Comparison of ENCODE assay signal across 8 cellular contexts in genomic region chr20:17533396-17533795, GRCh38. TPM values are rescaled to one million over a fixed set of nuclear protein-coding genes. Genes with fewer than 3 reads are reported as not detected.
DNase-seq lines count a peak whose midpoint lies in the region; ATAC-seq and TF ChIP-seq lines count a peak whose summit lies in the region.

No MANE protein-coding gene starts in this region.

- peaks cover 3% of the 10 kb centered on the region for H3K36me3 Mint-ChIP-seq in activated CD4-positive, alpha-beta T cell treated with anti-CD3 and anti-CD28 coated beads, Interleukin-2, amount 10 ng/mL, durations not matched to agents 24 days and 14 days (ENCODE audit: low read depth)
- H3K36me3 Mint-ChIP-seq in neural progenitor cell, result no peaks in the 10 kb centered on the region

- H3K9ac ChIP-seq in neural progenitor cell, result no peak overlapping the region

- no peak for TF ChIP-seq CTCF in astrocyte of the spinal cord (IDR thresholded peaks at IDR 0.05; ENCODE audit: low read depth, low read length)
- no peak for TF ChIP-seq CTCF in neural progenitor cell (IDR thresholded peaks at IDR 0.05)

- H3K27ac Mint-ChIP-seq in activated CD4-positive, alpha-beta T cell treated with anti-CD3 and anti-CD28 coated beads, Interleukin-2, amount 10 ng/mL, durations not matched to agents 24 days and 14 days, result no peak overlapping the region
- H3K27ac Mint-ChIP-seq in neural progenitor cell, result no peak overlapping the region

- H3K4me1 ChIP-seq in neural progenitor cell, result peaks cover 10% of the 10 kb centered on the region

- H3K79me2 ChIP-seq in neural progenitor cell (ENCODE audit: low read depth), result no peaks in the 10 kb centered on the region

- H3K9me3 ChIP-seq in neural progenitor cell (ENCODE audit: low read depth), result no peaks in the 10 kb centered on the region

- peaks cover 8% of the 10 kb centered on the region for H3K27me3 Mint-ChIP-seq in activated CD4-positive, alpha-beta T cell treated with anti-CD3 and anti-CD28 coated beads, Interleukin-2, amount 10 ng/mL, durations not matched to agents 24 days and 14 days
- H3K27me3 Mint-ChIP-seq in neural progenitor cell (ENCODE audit: insufficient read depth, low read depth), result peaks cover 52% of the 10 kb centered on the region

- intact Hi-C loops in activated CD4-positive, alpha-beta T cell treated with anti-CD3 and anti-CD28 coated beads, Interleukin-2, amount 10 ng/mL, durations not matched to agents 24 days and 14 days (cut with micrococcal nuclease), result loop anchor here (5.0 to 10.0 kb wide), 2 partner anchors 434 to 461 kb away; partner anchors contain the start of genes MGME1 and SNX5

- H3K36me3 ChIP-seq in neural progenitor cell, result no peaks in the 10 kb centered on the region

- in situ Hi-C loops in astrocyte of the spinal cord (cut with HindIII; ENCODE audit: low sequenced_read_pairs), result no loop called here

- H3K27me3 ChIP-seq in neural progenitor cell, result peaks cover 96% of the 10 kb centered on the region

- peaks cover 46% of the 10 kb centered on the region for H4K20me1 ChIP-seq in neural progenitor cell (ENCODE audit: low read depth)

- no peak overlapping the region for H3K4me2 ChIP-seq in neural progenitor cell

- peak; percentile 80 for DNase-seq in activated CD4-positive, alpha-beta T cell treated with anti-CD3 and anti-CD28 coated beads, Interleukin-2, amount 10 ng/mL, durations not matched to agents 24 days and 14 days
- DNase-seq in activated CD4-positive, alpha-beta T cell treated with anti-CD3 and anti-CD28 coated beads for 4 hours, result no peak
- DNase-seq in NCI-H345 treated with DMSO at 0.1 percent for 48 hours (lab: John Stamatoyannopoulos, UW; ENCODE audit: unreplicated experiment) (peak; percentile 6), astrocyte of the spinal cord (ENCODE audit: low read depth, low spot score) (peak; percentile 48), neural progenitor cell (ENCODE audit: low spot score) (peak; percentile 71), middle frontal gyrus (ENCODE audit: extremely low spot score, low spot score) (no peak)
- DNase-seq in activated CD8-positive, alpha-beta memory T cell treated with anti-CD3 and anti-CD28 coated beads, Interleukin-2, amount 50 U/mL, for 4 hours, result no peak

- H3K4me1 Mint-ChIP-seq in activated CD4-positive, alpha-beta T cell treated with anti-CD3 and anti-CD28 coated beads, Interleukin-2, amount 10 ng/mL, durations not matched to agents 24 days and 14 days, result peaks cover 29% of the 10 kb centered on the region
- peaks cover 24% of the 10 kb centered on the region for H3K4me1 Mint-ChIP-seq in neural progenitor cell

- H2AFZ ChIP-seq in neural progenitor cell (replicated peaks), result no peak overlapping the region

- no peak for ATAC-seq in GM21825 (IDR thresholded peaks at IDR 0.05; ENCODE audit: unreplicated experiment)

- no peaks in the 10 kb centered on the region for H3K9me3 Mint-ChIP-seq in activated CD4-positive, alpha-beta T cell treated with anti-CD3 and anti-CD28 coated beads, Interleukin-2, amount 10 ng/mL, durations not matched to agents 24 days and 14 days
- H3K9me3 Mint-ChIP-seq in neural progenitor cell, result peaks cover 4% of the 10 kb centered on the region

- H3K27ac ChIP-seq in neural progenitor cell, result no peak overlapping the region

- H3K4me3 Mint-ChIP-seq in activated CD4-positive, alpha-beta T cell treated with anti-CD3 and anti-CD28 coated beads, Interleukin-2, amount 10 ng/mL, durations not matched to agents 24 days and 14 days, result no peak overlapping the region
- H3K4me3 Mint-ChIP-seq in neural progenitor cell, result no peak overlapping the region

- H3K4me3 ChIP-seq in astrocyte of the spinal cord (ENCODE audit: low read depth, low read length) (no peak overlapping the region), neural progenitor cell (no peak overlapping the region)

- peaks cover 25% of the 10 kb centered on the region for H3F3A ChIP-seq in neural progenitor cell (ENCODE audit: low read depth)

RNA-seq across cellular contexts. Expression of gene BFSP1, which starts 2.2 kb away (rescaled TPM):
- total RNA-seq in activated CD4-positive, alpha-beta T cell treated with anti-CD3 and anti-CD28 coated beads, Interleukin-2, amount 10 ng/mL, durations not matched to agents 24 days and 14 days, result 0.33 and 0.43 TPM in 2 replicates
- not detected in 2 replicates for total RNA-seq in neural progenitor cell (ENCODE audit: low replicate concordance)

RNA-seq across cellular contexts. Expression of gene DSTN, which starts 36.5 kb away (rescaled TPM):
- 58.6 and 65.6 TPM in 2 replicates for total RNA-seq in activated CD4-positive, alpha-beta T cell treated with anti-CD3 and anti-CD28 coated beads, Interleukin-2, amount 10 ng/mL, durations not matched to agents 24 days and 14 days
- total RNA-seq in neural progenitor cell (ENCODE audit: low replicate concordance), result 107 and 158 TPM in 2 replicates

Comparison
In these comparisons a context has a peak if more than half of its experiments do, and no peak if none do; other contexts are left out.
1. DNase-seq: peak in activated CD4-positive, alpha-beta T cell treated with anti-CD3 and anti-CD28 coated beads, Interleukin-2, amount 10 ng/mL, durations not matched to agents 24 days and 14 days (single experiment), NCI-H345 treated with DMSO at 0.1 percent for 48 hours (single experiment), astrocyte of the spinal cord (single experiment) and neural progenitor cell (single experiment); none in activated CD4-positive, alpha-beta T cell treated with anti-CD3 and anti-CD28 coated beads for 4 hours (0 of 2), activated CD8-positive, alpha-beta memory T cell treated with anti-CD3 and anti-CD28 coated beads, Interleukin-2, amount 50 U/mL, for 4 hours (single experiment) and middle frontal gyrus (single experiment).